ENCODE assay signal across 10 cellular contexts in genomic region chrX:65587616-65588526, GRCh38. TPM values are rescaled to one million over a fixed set of nuclear protein-coding genes. Genes with fewer than 3 reads are reported as not detected.
DNase-seq lines count a peak whose midpoint lies in the region; ATAC-seq and TF ChIP-seq lines count a peak whose summit lies in the region.
"Had no signal": no experiment of that assay in that cellular context is flagged by ENCODE, and none has a peak within 500 bp of the region (broad histone marks: within the 10 kb centered on the region; RNA-seq: fewer than 3 reads in every experiment).

No MANE protein-coding gene starts in this region.

- peaks cover 2% of the 10 kb centered on the region for H3K27me3 Mint-ChIP-seq in activated CD8-positive, alpha-beta memory T cell treated with anti-CD3 and anti-CD28 coated beads, Interleukin-2, amount 10 ng/mL, durations not matched to agents 7 days and 5 days

- CTCF ChIA-PET in activated CD8-positive, alpha-beta memory T cell treated with anti-CD3 and anti-CD28 coated beads, Interleukin-2, amount 10 ng/mL, durations not matched to agents 7 days and 5 days (lab: Charles Lee), result interaction anchor here (0.6 kb wide), 1 partner anchor 441 kb away, joined by 3 read pairs; no protein-coding TSS in a partner anchor

- no peaks in the 10 kb centered on the region for H3K9me3 Mint-ChIP-seq in activated CD8-positive, alpha-beta memory T cell treated with anti-CD3 and anti-CD28 coated beads, Interleukin-2, amount 10 ng/mL, durations not matched to agents 7 days and 5 days (ENCODE audit: low read depth)

- H2AFZ ChIP-seq in ACC112 (ENCODE audit: low read length, unreplicated experiment), result peak overlapping the region; percentile 22

- peaks cover 13% of the 10 kb centered on the region for H3K4me1 ChIP-seq in ACC112 (ENCODE audit: control insufficient read depth, insufficient read depth, low read length, unreplicated experiment)

- H3K4me3 Mint-ChIP-seq in activated CD8-positive, alpha-beta memory T cell treated with anti-CD3 and anti-CD28 coated beads, Interleukin-2, amount 10 ng/mL, durations not matched to agents 7 days and 5 days, result no peak overlapping the region
- H3K4me3 Mint-ChIP-seq: neural crest cell had no signal

- H3K27ac ChIP-seq in ACC112 (ENCODE audit: low read depth, low read length), result peak overlapping the region; percentile 32; the same call in 1 of the 2 replicates

- DNase-seq in MG63 (peak; percentile 90), choroid plexus epithelial cell (ENCODE audit: low read depth) (peak; percentile 58), medulla oblongata (ENCODE audit: extremely low spot score) (peak; percentile 68), T-helper 9 cell (no peak), KG1 (lab: John Stamatoyannopoulos, UW) (no peak)
- DNase-seq in activated CD8-positive, alpha-beta memory T cell treated with anti-CD3 and anti-CD28 coated beads, Interleukin-2, amount 10 ng/mL, durations not matched to agents 7 days and 5 days, result no peak
- DNase-seq: DND-41 had no signal

- no peak overlapping the region for H3K27ac Mint-ChIP-seq in activated CD8-positive, alpha-beta memory T cell treated with anti-CD3 and anti-CD28 coated beads, Interleukin-2, amount 10 ng/mL, durations not matched to agents 7 days and 5 days

- no peaks in the 10 kb centered on the region for H3K79me2 ChIP-seq in ACC112 (ENCODE audit: control insufficient read depth, insufficient read depth, low read length, unreplicated experiment)

- no peaks in the 10 kb centered on the region for H3K27me3 ChIP-seq in ACC112 (ENCODE audit: insufficient read depth, low read length)
- H3K27me3 ChIP-seq in MG63, result no peaks in the 10 kb centered on the region

- H3K4me1 Mint-ChIP-seq in activated CD8-positive, alpha-beta memory T cell treated with anti-CD3 and anti-CD28 coated beads, Interleukin-2, amount 10 ng/mL, durations not matched to agents 7 days and 5 days, result peaks cover 6% of the 10 kb centered on the region

- H3K9me3 ChIP-seq in MG63, result no peaks in the 10 kb centered on the region

- ATAC-seq in activated CD8-positive, alpha-beta memory T cell treated with anti-CD3 and anti-CD28 coated beads, Interleukin-2, amount 10 ng/mL, durations not matched to agents 7 days and 5 days, result no peak
- no peak for ATAC-seq in HG02678 (IDR thresholded peaks at IDR 0.05; ENCODE audit: unreplicated experiment)

- H3K36me3 ChIP-seq in ACC112 (ENCODE audit: insufficient read depth, low read length) (no peaks in the 10 kb centered on the region), MG63 (no peaks in the 10 kb centered on the region)

- no peaks in the 10 kb centered on the region for H3K36me3 Mint-ChIP-seq in activated CD8-positive, alpha-beta memory T cell treated with anti-CD3 and anti-CD28 coated beads, Interleukin-2, amount 10 ng/mL, durations not matched to agents 7 days and 5 days

- H3K4me3 ChIP-seq in ACC112 (ENCODE audit: low read depth, low read length) (peak overlapping the region; percentile 72), MG63 (peak overlapping the region; percentile 28), choroid plexus epithelial cell (ENCODE audit: low read depth, low read length) (no peak overlapping the region)

- no peak for TF ChIP-seq CTCF in choroid plexus epithelial cell (conservative IDR thresholded peaks at IDR 0.05; ENCODE audit: low read depth, low read length)

RNA-seq across cellular contexts. Expression of gene LAS1L, which starts 53.3 kb away (rescaled TPM):
- total RNA-seq in MG63 (2014; rRNA removed; shearing (Covaris generic); ENCODE audit: low replicate concordance), result 47.6 and 51.8 TPM in 2 replicates
- 10 to 100 TPM; 45.8 to 51.2 TPM for total RNA-seq in activated CD8-positive, alpha-beta memory T cell treated with anti-CD3 and anti-CD28 coated beads, Interleukin-2, amount 10 ng/mL, durations not matched to agents 7 days and 5 days

Comparison
In these comparisons a context has a peak if more than half of its experiments do, and no peak if none do; other contexts are left out.
1. DNase-seq: peak in MG63 (single experiment), choroid plexus epithelial cell (single experiment) and medulla oblongata (single experiment); none in activated CD8-positive, alpha-beta memory T cell treated with anti-CD3 and anti-CD28 coated beads, Interleukin-2, amount 10 ng/mL, durations not matched to agents 7 days and 5 days (single experiment), T-helper 9 cell (single experiment) and KG1 (single experiment).